In the genomic region with DNA sequence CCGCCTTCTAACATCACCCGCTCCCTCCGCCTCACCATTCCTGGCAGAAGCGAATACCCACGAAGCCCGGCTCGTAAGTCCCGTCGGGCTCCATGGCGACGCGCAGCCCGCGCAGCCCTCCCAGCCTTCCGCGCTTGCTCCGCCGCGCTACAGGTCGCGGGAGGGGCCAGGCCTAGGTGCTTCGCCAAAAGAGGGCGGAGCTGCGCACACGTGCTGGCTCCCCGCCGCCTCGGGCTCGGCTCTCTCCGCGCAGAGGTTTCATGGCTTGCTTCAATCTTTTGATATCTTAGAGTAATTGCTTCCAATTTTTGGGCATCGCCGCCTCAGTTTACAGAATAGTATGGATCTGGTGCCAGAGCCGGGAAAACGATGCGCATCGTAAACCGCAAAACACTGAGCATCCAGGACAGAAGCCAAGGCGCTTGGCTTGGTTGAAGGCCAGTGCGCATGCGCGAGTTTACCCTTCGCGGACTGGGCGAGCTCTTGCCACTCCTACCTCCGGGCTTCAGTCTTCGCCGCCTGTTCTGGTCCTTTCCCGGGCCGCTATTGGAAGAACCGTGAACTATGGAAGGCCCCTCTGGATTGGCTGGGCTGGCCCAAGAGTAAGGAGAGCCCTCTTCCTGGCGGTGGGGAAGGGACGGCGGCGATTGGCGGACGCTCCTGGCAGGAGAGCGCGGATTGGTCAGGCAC, we compare ENCODE assay signal across 8 cellular contexts. TPM values are rescaled to one million over a fixed set of nuclear protein-coding genes. Genes with fewer than 3 reads are reported as not detected.
A peak's percentile ranks its signal among the peaks of the same experiment; 100 is the strongest.
DNase-seq lines count a peak whose midpoint lies in the region; ATAC-seq and TF ChIP-seq lines count a peak whose summit lies in the region.

POLR2I (minus strand) TSS at position 113 of the 690 bp plus-strand sequence; CDS start at position 94, 19 bp downstream.

- POLR2A ChIA-PET in PC-9 (lab: Charles Lee; ENCODE audit: unreplicated experiment) = interaction anchor here (0.6 to 0.9 kb wide), 5 partner anchors 10 to 1605 kb away, joined by 3 to 9 read pairs (median 6); partner anchors contain the start of gene ZNF146

- CTCF ChIA-PET in PC-9 (lab: Charles Lee) = interaction anchor here (0.5 kb wide), 1 partner anchor 71 kb away, joined by 3 read pairs; no protein-coding TSS in a partner anchor

- H3K9me2 ChIP-seq in PC-9 (ENCODE audit: insufficient read depth) = no peaks in the 10 kb centered on the region

- peak within 1 kb of the TSS; percentile 97 for H2AFZ ChIP-seq in PC-9

- peak; percentile 72 for ATAC-seq in GM21619 (IDR thresholded peaks at IDR 0.05; ENCODE audit: unreplicated experiment)

- no peaks in the 10 kb centered on the region for H3K9me3 ChIP-seq in PC-9 (ENCODE audit: insufficient read depth, low read depth)

- peaks cover 18% of the 10 kb centered on the region; the same call in 1 of the 2 replicates for H3F3A ChIP-seq in PC-9 (ENCODE audit: insufficient read depth, low read depth)

- peaks cover 12% of the 10 kb centered on the region for H3K4me1 ChIP-seq in PC-9 (replicated peaks; ENCODE audit: insufficient read depth)

- intact Hi-C loops in PC-9 (cut with micrococcal nuclease; ENCODE audit: unreplicated experiment) = loop anchor here (1.0 to 10.0 kb wide), 3 partner anchors 24 to 60 kb away; partner anchors contain the start of genes THAP8 and WDR62

- no peak for TF ChIP-seq CTCF in PC-9 (conservative IDR thresholded peaks at IDR 0.05)

- no TSS peak for BruUV-seq in PC-9 (replicated peaks; lab: Mats Ljungman, UMichigan)

- no peaks in the 10 kb centered on the region for H3K36me3 ChIP-seq in PC-9 (ENCODE audit: low read depth)

- DNase-seq in DMS153 (lab: John Stamatoyannopoulos, UW) (peak; percentile 99), PC-9 (peak; percentile 99), epithelial cell of prostate (ENCODE audit: low read depth, low spot score) (peak; percentile 99), mucosa of gallbladder (ENCODE audit: low spot score) (peak; percentile 100)
- DNase-seq in Jurkat, Clone E6-1 (ENCODE audit: low read depth, low spot score) = peak; percentile 99
- DNase-seq in activated T-cell treated with anti-CD3 and anti-CD28 coated beads, Interleukin-2, amount 50 U/mL, for 1 hour = peak; percentile 97
- DNase-seq in stimulated activated CD8-positive, alpha-beta memory T cell treated with anti-CD3 and anti-CD28 coated beads, Interleukin-4, amount 100 ng/mL, for 4 hours (ENCODE audit: low read depth in 2 of 2, low spot score in 1 of 2) = peak; percentile 94 to 98

- H3K4me2 ChIP-seq in PC-9 = peak within 1 kb of the TSS; percentile 88

- H3K4me3 ChIP-seq in Jurkat, Clone E6-1 (ENCODE audit: low read length) = peak within 1 kb of the TSS; percentile 79
- H3K4me3 ChIP-seq in PC-9 = peak within 1 kb of the TSS; percentile 100

- peaks cover 24% of the 10 kb centered on the region for H3K79me2 ChIP-seq in PC-9 (ENCODE audit: low read depth)

- H3K27me3 ChIP-seq in PC-9 (ENCODE audit: insufficient read depth, low read depth) = no peaks in the 10 kb centered on the region

- no peaks in the 10 kb centered on the region; the same call in 1 of the 2 replicates for H4K20me1 ChIP-seq in PC-9 (ENCODE audit: insufficient read depth)

- peak within 1 kb of the TSS; percentile 67 for H3K27ac ChIP-seq in PC-9
- peak within 1 kb of the TSS; percentile 76 for H3K27ac ChIP-seq in epithelial cell of prostate

RNA-seq across cellular contexts. Expression of gene POLR2I, which starts in this region (rescaled TPM):
- 266 TPM for polyA plus RNA-seq in Jurkat, Clone E6-1 (2012; ENCODE audit: insufficient read depth, insufficient read length)
- total RNA-seq in PC-9 (2021) (92.2 and 131 TPM in 2 replicates), mucosa of gallbladder (74.5 TPM)

Comparison
In these comparisons a context has a peak if more than half of its experiments do, and no peak if none do; other contexts are left out.
1. Peak in every context shown above with its lines: DNase-seq, ATAC-seq, H3K4me3 ChIP-seq and H3K27ac ChIP-seq.